In the genomic region with DNA sequence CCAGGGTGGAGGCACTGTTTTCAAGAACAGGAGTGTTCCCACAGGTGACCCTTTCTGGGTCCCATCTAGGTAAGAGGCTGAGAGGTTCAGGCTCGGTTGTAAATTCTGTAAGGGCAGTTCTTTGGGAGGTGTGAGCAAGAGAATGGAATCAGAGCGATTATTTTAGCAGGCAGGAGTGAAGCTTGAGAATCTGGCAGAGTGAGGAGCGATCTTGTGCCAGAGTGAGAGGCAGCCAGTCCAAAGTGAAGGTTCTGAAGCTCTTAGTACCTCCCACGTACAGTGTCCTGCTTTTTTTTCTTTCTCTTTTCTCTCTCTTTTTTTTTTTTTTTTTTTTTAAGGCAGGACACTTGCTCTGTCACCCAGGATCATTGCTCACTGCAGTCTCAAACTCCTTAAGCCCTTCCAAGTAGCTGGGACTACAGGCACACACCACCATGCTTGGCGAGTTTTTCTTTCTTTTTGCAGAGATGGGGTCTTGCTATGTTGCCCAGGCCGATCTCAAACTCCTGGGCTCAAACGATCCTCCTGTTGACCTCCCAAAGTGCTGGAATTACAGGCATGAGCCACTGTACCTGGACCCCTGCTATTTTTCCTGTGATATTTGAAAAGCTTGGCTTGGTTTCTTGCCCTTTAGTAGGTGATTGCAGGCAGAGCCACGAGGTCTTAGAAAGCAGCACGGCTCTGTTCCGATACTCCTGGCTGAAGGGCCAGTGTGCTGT, we compare ENCODE assay signal across 22 cellular contexts. TPM values are rescaled to one million over a fixed set of nuclear protein-coding genes. Genes with fewer than 3 reads are reported as not detected.
A peak's percentile ranks its signal among the peaks of the same experiment; 100 is the strongest.
DNase-seq lines count a peak whose midpoint lies in the region; ATAC-seq and TF ChIP-seq lines count a peak whose summit lies in the region.
"Had no signal": no experiment of that assay in that cellular context is flagged by ENCODE, and none has a peak within 500 bp of the region (broad histone marks: within the 10 kb centered on the region; RNA-seq: fewer than 3 reads in every experiment).

No MANE protein-coding gene starts in this region.

- H3K27me3 Mint-ChIP-seq in T-helper 2 cell treated with Interferon-gamma antibody and Interleukin-4, amounts not matched to agents 5 μg/mL and 100 μg/mL, for 36 hours (ENCODE audit: low read depth): no peaks in the 10 kb centered on the region
- no peaks in the 10 kb centered on the region for H3K27me3 Mint-ChIP-seq in mesothelial cell of epicardium (ENCODE audit: low read depth)
- H3K27me3 Mint-ChIP-seq: activated naive CD4-positive, alpha-beta T cell treated with anti-CD3 and anti-CD28 coated beads, Interleukin-2, amount 10 ng/mL, durations not matched to agents 7 days and 5 days; naive thymus-derived CD8-positive, alpha-beta T cell; T-cell had no signal

- peak; percentile 51 to 82 for ATAC-seq in left cardiac atrium
- ATAC-seq: CD8-positive, alpha-beta T cell; GM23338; naive thymus-derived CD8-positive, alpha-beta T cell; T-cell had no signal

- H3K36me3 Mint-ChIP-seq in T-helper 2 cell treated with Interferon-gamma antibody and Interleukin-4, amounts not matched to agents 5 μg/mL and 100 μg/mL, for 36 hours (ENCODE audit: low read depth): peaks cover 7% of the 10 kb centered on the region
- peaks cover 6% of the 10 kb centered on the region for H3K36me3 Mint-ChIP-seq in mesothelial cell of epicardium
- H3K36me3 Mint-ChIP-seq: activated naive CD4-positive, alpha-beta T cell treated with anti-CD3 and anti-CD28 coated beads, Interleukin-2, amount 10 ng/mL, durations not matched to agents 7 days and 5 days had no signal

- DNase-seq in T-helper 2 cell treated with Interferon-gamma antibody and Interleukin-4, amounts not matched to agents 5 μg/mL and 100 μg/mL, for 36 hours (ENCODE audit: low spot score): no peak
- DNase-seq in T-helper 2 cell: no peak
- no peak for DNase-seq in left cardiac atrium
- no peak for DNase-seq in mesothelial cell of epicardium (ENCODE audit: low spot score in 2 of 2, unreplicated experiment in 2 of 2)
- peak; percentile 60 for DNase-seq in superior temporal gyrus (ENCODE audit: extremely low spot score)
- no peak for DNase-seq in OCI-M2 (lab: John Stamatoyannopoulos, UW; ENCODE audit: unreplicated experiment)
- DNase-seq in stimulated activated CD4-positive, alpha-beta T cell treated with anti-CD3 and anti-CD28 coated beads, Interleukin-4, amount 100 ng/mL, for 4 hours: no peak
- DNase-seq in central memory CD4-positive, alpha-beta T cell: no peak
- DNase-seq: 8988T; activated CD4-positive, alpha-beta T cell treated with anti-CD3 and anti-CD28 coated beads for 4 hours; activated naive CD4-positive, alpha-beta T cell treated with anti-CD3 and anti-CD28 coated beads, Interleukin-2, amount 10 ng/mL, durations not matched to agents 7 days and 5 days; activated T-cell treated with anti-CD3 and anti-CD28 coated beads, Interleukin-2, amount 50 U/mL, for 48 hours; caudate nucleus; CD8-positive, alpha-beta T cell; DMS153; naive thymus-derived CD8-positive, alpha-beta T cell; NCI-H1694 treated with DMSO at 0.1 percent for 48 hours; NCI-H2171 treated with DMSO at 0.1 percent for 48 hours; NCI-H524 treated with DMSO at 0.1 percent for 48 hours; Peyer's patch; T-cell had no signal

- peaks cover 10% of the 10 kb centered on the region for H3K4me1 Mint-ChIP-seq in T-helper 2 cell treated with Interferon-gamma antibody and Interleukin-4, amounts not matched to agents 5 μg/mL and 100 μg/mL, for 36 hours (ENCODE audit: low read depth)
- peaks cover 8% of the 10 kb centered on the region for H3K4me1 Mint-ChIP-seq in mesothelial cell of epicardium

- no peaks in the 10 kb centered on the region for H3K9me3 Mint-ChIP-seq in T-helper 2 cell treated with Interferon-gamma antibody and Interleukin-4, amounts not matched to agents 5 μg/mL and 100 μg/mL, for 36 hours
- H3K9me3 Mint-ChIP-seq in mesothelial cell of epicardium: no peaks in the 10 kb centered on the region
- H3K9me3 Mint-ChIP-seq: activated naive CD4-positive, alpha-beta T cell treated with anti-CD3 and anti-CD28 coated beads, Interleukin-2, amount 10 ng/mL, durations not matched to agents 7 days and 5 days; CD8-positive, alpha-beta T cell; naive thymus-derived CD8-positive, alpha-beta T cell; T-cell had no signal

- intact Hi-C loops in left cardiac atrium (cut with DNase I): no loop called here

- H3K4me3 Mint-ChIP-seq in T-helper 2 cell treated with Interferon-gamma antibody and Interleukin-4, amounts not matched to agents 5 μg/mL and 100 μg/mL, for 36 hours: no peak overlapping the region
- no peak overlapping the region for H3K4me3 Mint-ChIP-seq in mesothelial cell of epicardium
- H3K4me3 Mint-ChIP-seq: activated naive CD4-positive, alpha-beta T cell treated with anti-CD3 and anti-CD28 coated beads, Interleukin-2, amount 10 ng/mL, durations not matched to agents 7 days and 5 days; CD8-positive, alpha-beta T cell; GM23338; naive thymus-derived CD8-positive, alpha-beta T cell; T-cell had no signal

- no peak for TF ChIP-seq CTCF in mesothelial cell of epicardium (IDR thresholded peaks at IDR 0.05; ENCODE audit: unreplicated experiment)

- peak overlapping the region; percentile 31 for H3K27ac Mint-ChIP-seq in T-helper 2 cell treated with Interferon-gamma antibody and Interleukin-4, amounts not matched to agents 5 μg/mL and 100 μg/mL, for 36 hours
- H3K27ac Mint-ChIP-seq in mesothelial cell of epicardium: peak overlapping the region; percentile 59
- H3K27ac Mint-ChIP-seq: activated naive CD4-positive, alpha-beta T cell treated with anti-CD3 and anti-CD28 coated beads, Interleukin-2, amount 10 ng/mL, durations not matched to agents 7 days and 5 days; CD8-positive, alpha-beta T cell had no signal

RNA-seq across cellular contexts. Expression of gene POR, which starts 10.9 kb away (rescaled TPM):
- total RNA-seq in left cardiac atrium (100 to 1,000 TPM in 1 of 2 donors, 10 to 100 TPM in 1; 60.6 to 128 TPM), mesothelial cell of epicardium (78.5 to 88.6 TPM (median 81.3 TPM) in 3 replicates)

RNA-seq across cellular contexts. Expression of gene RHBDD2, which starts 47.0 kb away (rescaled TPM):
- total RNA-seq in left cardiac atrium (10 to 100 TPM; 26.5 to 41.8 TPM), mesothelial cell of epicardium (52.5 to 54.7 TPM (median 53.7 TPM) in 3 replicates)
